ENCODE assay signal across 8 cellular contexts in the genomic region with DNA sequence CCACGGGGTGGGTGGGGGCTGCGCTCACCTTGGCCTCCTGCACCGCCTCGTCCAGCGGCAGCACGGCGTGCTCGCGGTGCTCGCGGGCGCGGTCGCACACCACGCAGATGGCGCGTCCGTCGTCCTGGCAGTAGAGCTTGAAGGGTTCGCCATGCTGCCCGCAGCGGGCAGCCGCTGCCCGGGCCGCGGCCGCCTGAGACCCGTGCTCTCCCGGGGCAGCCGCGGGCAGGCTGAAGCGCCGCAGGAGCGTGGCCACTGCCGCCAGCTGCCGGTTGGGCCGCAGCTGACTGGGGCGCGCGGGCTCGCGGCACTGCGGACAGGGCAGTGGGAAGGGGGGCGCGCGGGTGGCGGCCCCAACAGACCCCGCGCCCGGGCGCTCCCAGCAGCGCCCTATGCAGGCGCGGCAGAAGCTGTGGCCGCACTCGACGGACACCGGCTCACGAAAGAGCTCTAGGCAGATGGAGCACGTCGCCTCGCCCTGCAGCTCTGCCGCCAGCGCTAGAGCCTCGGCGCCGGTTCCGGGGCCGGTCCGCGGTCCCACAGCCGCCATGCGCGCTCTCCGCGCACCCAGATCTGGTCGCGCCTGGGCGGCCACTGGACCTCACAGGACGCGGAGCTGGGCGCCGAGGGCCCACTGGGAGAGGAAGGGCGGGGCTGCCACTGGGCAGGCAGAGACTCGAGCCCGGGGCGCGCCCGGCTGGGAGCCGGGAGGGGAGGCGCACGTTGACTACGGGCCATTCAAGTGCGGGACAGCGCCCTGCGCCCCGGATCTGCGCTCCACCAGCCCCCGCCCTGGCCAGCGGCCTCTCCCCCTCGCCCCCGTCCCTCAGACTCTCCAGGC. TPM values are rescaled to one million over a fixed set of nuclear protein-coding genes. Genes with fewer than 3 reads are reported as not detected.
DNase-seq lines count a peak whose midpoint lies in the region; ATAC-seq and TF ChIP-seq lines count a peak whose summit lies in the region.

A gene (minus strand): TSS at position 636 of the 841 bp plus-strand sequence. CDS start 86 bp downstream, at position 550.

- no peaks in the 10 kb centered on the region for H3K79me2 ChIP-seq in Loucy (ENCODE audit: insufficient read depth, low read length)

- H3K27ac ChIP-seq in BLaER1 (0 out of 2 replicates have a peak within 1 kb of the TSS, but pooled peaks have one; percentile 13), right lobe of liver (no peak within 1 kb of the TSS), thyroid gland (peak within 1 kb of the TSS; percentile 58 to 83 (median 70))

- peaks cover 23% of the 10 kb centered on the region for H3K4me1 ChIP-seq in BLaER1
- peaks cover 7% of the 10 kb centered on the region for H3K4me1 ChIP-seq in Loucy (ENCODE audit: insufficient read depth, low read length, poor library complexity, severe bottlenecking)
- H3K4me1 ChIP-seq in right lobe of liver = peaks cover 0 to 30% (median 9%) of the 10 kb centered on the region in 4 donors
- peaks cover 12 to 16% of the 10 kb centered on the region in 2 donors for H3K4me1 ChIP-seq in thyroid gland

- TF ChIP-seq POLR2A in right lobe of liver (IDR thresholded peaks at IDR 0.05) (no peak), thyroid gland (IDR thresholded peaks at IDR 0.05) (peak in 1 of 2 donors; percentile 53)

- ATAC-seq in right lobe of liver = peak; percentile 4 to 34 (median 19)
- no peak for ATAC-seq in GM19023 (IDR thresholded peaks at IDR 0.05; ENCODE audit: unreplicated experiment)
- no peak for ATAC-seq in GM21825 (IDR thresholded peaks at IDR 0.05; ENCODE audit: unreplicated experiment)
- no peak for ATAC-seq in HG02571 (IDR thresholded peaks at IDR 0.05; ENCODE audit: unreplicated experiment)

- peak within 1 kb of the TSS; percentile 73 for H3K9ac ChIP-seq in BLaER1
- peak within 1 kb of the TSS; percentile 76 for H3K9ac ChIP-seq in Loucy (ENCODE audit: low read depth, low read length, poor library complexity, severe bottlenecking)

- H3K27me3 ChIP-seq in BLaER1 = peaks cover 73% of the 10 kb centered on the region
- H3K27me3 ChIP-seq in Loucy (ENCODE audit: insufficient read depth, low read length, poor library complexity, severe bottlenecking) = no peaks in the 10 kb centered on the region
- H3K27me3 ChIP-seq in right lobe of liver = no peaks in the 10 kb centered on the region
- H3K27me3 ChIP-seq in thyroid gland = no peaks in the 10 kb centered on the region

- DNase-seq in cardiac fibroblast (ENCODE audit: low read depth in 2 of 2) (peak in 1 of 2 donors; percentile 41), right lobe of liver (peak in 1 of 3 donors; percentile 62), thyroid gland (peak; percentile 76)

- H3K4me3 ChIP-seq in BLaER1 (peak within 1 kb of the TSS; percentile 78), Loucy (ENCODE audit: low read length, poor library complexity, severe bottlenecking) (peak within 1 kb of the TSS; percentile 80), cardiac fibroblast (replicated peaks in 1 of 2; ENCODE audit: low read depth in 2 of 2, low read length in 2 of 2) (peak within 1 kb of the TSS; percentile 40 to 55), right lobe of liver (peak within 1 kb of the TSS; percentile 38 to 54 (median 43)), thyroid gland (replicated peaks in 1 of 3) (peak within 1 kb of the TSS; percentile 59 to 64 (median 60))

- H3F3A ChIP-seq in Loucy (ENCODE audit: low read depth) = no peaks in the 10 kb centered on the region; the same call in 1 of the 2 replicates

- no peaks in the 10 kb centered on the region for H3K36me3 ChIP-seq in BLaER1
- no peaks in the 10 kb centered on the region for H3K36me3 ChIP-seq in Loucy (ENCODE audit: insufficient read depth, low read length)
- no peaks in the 10 kb centered on the region for H3K36me3 ChIP-seq in right lobe of liver
- H3K36me3 ChIP-seq in thyroid gland = no peaks in the 10 kb centered on the region

- H3K9me2 ChIP-seq in Loucy (replicated peaks; ENCODE audit: low read depth, low read length) = no peaks in the 10 kb centered on the region

- whole genome bisulfite sequencing in right lobe of liver (ENCODE audit: insufficient coverage, low coverage, low lambda C conversion rate, missing lambda C conversion rate) = no CpG with 5 or more reads among the region's 102 CpGs
- 0% methylated on average over 2 to 5 of the region's 102 CpGs for WGBS in thyroid gland, 2 donors

- H3K4me2 ChIP-seq in BLaER1 = peak within 1 kb of the TSS; percentile 99
- H3K4me2 ChIP-seq in Loucy (ENCODE audit: low read depth, low read length, poor library complexity, severe bottlenecking) = peak within 1 kb of the TSS; percentile 92

- peak within 1 kb of the TSS; percentile 92 for H2AFZ ChIP-seq in Loucy (ENCODE audit: low read length)

- H3K9me3 ChIP-seq in BLaER1 (no peaks in the 10 kb centered on the region), Loucy (ENCODE audit: insufficient read depth, low read depth, low read length) (no peaks in the 10 kb centered on the region), right lobe of liver (no peaks in the 10 kb centered on the region), thyroid gland (no peaks in the 10 kb centered on the region)

- peaks cover 29% of the 10 kb centered on the region for H4K20me1 ChIP-seq in BLaER1
- H4K20me1 ChIP-seq in Loucy (ENCODE audit: insufficient read depth, low read length, poor library complexity, severe bottlenecking) = no peaks in the 10 kb centered on the region

- no peak for TF ChIP-seq CTCF in Loucy (conservative IDR thresholded peaks at IDR 0.05; ENCODE audit: low read length)
- TF ChIP-seq CTCF in cardiac fibroblast (IDR thresholded peaks at IDR 0.05; ENCODE audit: low read depth, low read length) = no peak
- no peak for TF ChIP-seq CTCF in right lobe of liver (IDR thresholded peaks at IDR 0.05)
- TF ChIP-seq CTCF in thyroid gland (IDR thresholded peaks at IDR 0.05) = no peak

- intact Hi-C loops in right lobe of liver (cut with DNase I) = no loop called here
- intact Hi-C loops in thyroid gland (cut with DNase I) = no loop called here

RNA-seq across cellular contexts. Expression of the gene that starts here (rescaled TPM):
- total RNA-seq in right lobe of liver = 1 to 10 TPM in 1 of 6 experiments, under 1 TPM in 4, not detected in 1; 0.07 to 1.4 (median 0.26) TPM
- 10 to 100 TPM; 12.3 to 14.2 (median 13.0) TPM for total RNA-seq in thyroid gland

Comparison
In these comparisons a context has a peak if more than half of its experiments do, and no peak if none do; other contexts are left out.
1. RNA of the gene that starts here (total RNA-seq): 12.3 to 14.2 TPM in thyroid gland; 0.07 to 1.4 TPM in right lobe of liver; every median in the first group is over 4 times any median in the second.
2. H3K27ac ChIP-seq: peak in BLaER1 (single experiment) and thyroid gland (3 of 3); none in right lobe of liver (0 of 3).
3. ATAC-seq: peak in right lobe of liver (4 of 4); none in GM19023 (single experiment), GM21825 (single experiment) and HG02571 (single experiment).
4. Peak in every context shown above with its lines, with median percentiles within 50 percentile points of each other: H3K4me3 ChIP-seq.